ENCODE assay signal across 8 cellular contexts in genomic region chr1:11059990-11060948, GRCh38. TPM values are rescaled to one million over a fixed set of nuclear protein-coding genes. Genes with fewer than 3 reads are reported as not detected.
DNase-seq lines count a peak whose midpoint lies in the region; ATAC-seq and TF ChIP-seq lines count a peak whose summit lies in the region.

TSS of gene SRM (minus strand) at chr1:11060018. CDS start at chr1:11059943, 75 bp downstream.

- ATAC-seq in GM19328 (IDR thresholded peaks at IDR 0.05; ENCODE audit: unreplicated experiment) (peak; percentile 88), HG03469 (IDR thresholded peaks at IDR 0.05; ENCODE audit: unreplicated experiment) (peak; percentile 75), left lung (peak; percentile 99)

- peaks cover 22 to 34% (median 29%) of the 10 kb centered on the region in 10 experiments for H3K4me1 ChIP-seq in BLaER1 treated with 17β-estradiol and CSF1 and Interleukin-3, amounts not matched to agents 10 nM and 100 nM
- peaks cover 14 to 31% of the 10 kb centered on the region in 2 donors for H3K4me1 ChIP-seq in left lung

- H3K36me3 ChIP-seq in BLaER1 treated with 17β-estradiol and CSF1 and Interleukin-3, amounts not matched to agents 10 nM and 100 nM: peaks cover 28 to 79% (median 64%) of the 10 kb centered on the region in 11 experiments
- peaks cover 0 to 47% of the 10 kb centered on the region in 2 donors for H3K36me3 ChIP-seq in left lung

- peak within 1 kb of the TSS; percentile 83 to 99 (median 93) for H3K9ac ChIP-seq in BLaER1 treated with 17β-estradiol and CSF1 and Interleukin-3, amounts not matched to agents 10 nM and 100 nM

- H4K20me1 ChIP-seq in BLaER1 treated with 17β-estradiol and CSF1 and Interleukin-3, amounts not matched to agents 10 nM and 100 nM: peaks cover 0 to 41% (median 26%) of the 10 kb centered on the region in 11 experiments; a peak in 17 of 22 replicates

- H3K9me3 ChIP-seq in BLaER1 treated with 17β-estradiol and CSF1 and Interleukin-3, amounts not matched to agents 10 nM and 100 nM (replicated peaks in 1 of 11): peaks cover 0 to 5% (median 4%) of the 10 kb centered on the region in 11 experiments; a peak in 6 of 22 replicates
- no peaks in the 10 kb centered on the region for H3K9me3 ChIP-seq in left lung

- peak within 1 kb of the TSS; percentile 22 to 96 (median 89); a peak in 21 of 22 replicates for H3K27ac ChIP-seq in BLaER1 treated with 17β-estradiol and CSF1 and Interleukin-3, amounts not matched to agents 10 nM and 100 nM
- H3K27ac ChIP-seq in left lung: peak within 1 kb of the TSS; percentile 55 to 71

- TF ChIP-seq CTCF in left lung (IDR thresholded peaks at IDR 0.05): peak; percentile 49 to 70

- no peaks in the 10 kb centered on the region for H3K27me3 ChIP-seq in BLaER1 treated with 17β-estradiol and CSF1 and Interleukin-3, amounts not matched to agents 10 nM and 100 nM
- H3K27me3 ChIP-seq in left lung: no peaks in the 10 kb centered on the region

- H3K4me3 ChIP-seq in BLaER1 treated with 17β-estradiol and CSF1 and Interleukin-3, amounts not matched to agents 10 nM and 100 nM: peak within 1 kb of the TSS; percentile 76 to 100 (median 98)
- H3K4me3 ChIP-seq in left lung: peak within 1 kb of the TSS; percentile 93 to 95

- DNase-seq in NCI-H526 treated with DMSO at 0.1 percent for 48 hours (lab: John Stamatoyannopoulos, UW): peak; percentile 75
- DNase-seq in activated CD4-positive, alpha-beta T cell treated with anti-CD3 and anti-CD28 coated beads, Interleukin-2, amount 50 U/mL, for 24 hours (ENCODE audit: low read depth in 1 of 2, low spot score in 1 of 2): peak; percentile 82 to 85
- DNase-seq in dedifferentiated amniotic fluid mesenchymal stem cell (ENCODE audit: extremely low spot score): peak; percentile 88
- peak; percentile 91 to 97 for DNase-seq in left lung
- DNase-seq in stimulated activated CD4-positive, alpha-beta T cell treated with anti-CD3 and anti-CD28 coated beads, Interleukin-2, amount 100 ng/mL, for 4 hours (ENCODE audit: low read depth): peak; percentile 88

- H3K4me2 ChIP-seq in BLaER1 treated with 17β-estradiol and CSF1 and Interleukin-3, amounts not matched to agents 10 nM and 100 nM: peak within 1 kb of the TSS; percentile 90 to 99 (median 97)

- intact Hi-C loops in left lung (cut with DNase I): no loop called here

RNA-seq across cellular contexts. Expression of gene SRM, which starts in this region (rescaled TPM):
- total RNA-seq in left lung: 100 to 1,000 TPM in 1 of 2 donors, 10 to 100 TPM in 1; 67.1 to 123 TPM

Comparison
In these comparisons a context has a peak if more than half of its experiments do, and no peak if none do; other contexts are left out.
1. Peak in every context shown above with its lines: DNase-seq, ATAC-seq, H3K4me3 ChIP-seq and H3K27ac ChIP-seq.